ENCODE assay signal across 13 cellular contexts in genomic region chr13:37313383-37313782, GRCh38.
DNase-seq lines count a peak whose midpoint lies in the region; ATAC-seq and TF ChIP-seq lines count a peak whose summit lies in the region.
"Had no signal": no experiment of that assay in that cellular context is flagged by ENCODE, and none has a peak within 500 bp of the region (broad histone marks: within the 10 kb centered on the region; RNA-seq: fewer than 3 reads in every experiment).

No MANE protein-coding gene starts in this region.

- no peaks in the 10 kb centered on the region for H3K27me3 ChIP-seq in MG63
- H3K27me3 ChIP-seq: vagina had no signal

- H3K4me3 ChIP-seq in MG63 (no peak overlapping the region), choroid plexus epithelial cell (ENCODE audit: low read depth, low read length) (no peak overlapping the region)
- H3K4me3 ChIP-seq: GM23338, vagina had no signal

- DNase-seq in AG20443 (ENCODE audit: low spot score) (peak; percentile 49), MG63 (peak; percentile 34), choroid plexus epithelial cell (ENCODE audit: low read depth) (peak; percentile 44), iris pigment epithelial cell (ENCODE audit: low read depth) (peak; percentile 73), NCI-H1436 treated with DMSO at 0.1 percent for 48 hours (lab: John Stamatoyannopoulos, UW) (no peak)
- DNase-seq: activated B cell treated with CpG ODN at 0.5 μM for 24 hours, DMS 273 treated with DMSO at 0.1 percent for 48 hours, T-helper 1 cell had no signal

- no peaks in the 10 kb centered on the region; the same call in 1 of the 2 replicates for H3K36me3 ChIP-seq in MG63
- H3K36me3 ChIP-seq: vagina had no signal

- peaks cover 25% of the 10 kb centered on the region for H3K9me3 ChIP-seq in MG63
- H3K9me3 ChIP-seq: vagina had no signal

- TF ChIP-seq CTCF in choroid plexus epithelial cell (conservative IDR thresholded peaks at IDR 0.05; ENCODE audit: low read depth, low read length): no peak

- no peak for ATAC-seq in HG02870 (IDR thresholded peaks at IDR 0.05; ENCODE audit: unreplicated experiment)
- ATAC-seq in GM18909 (IDR thresholded peaks at IDR 0.05; ENCODE audit: poor library complexity, unreplicated experiment): no peak
- ATAC-seq in HG02884 (IDR thresholded peaks at IDR 0.05; ENCODE audit: unreplicated experiment): no peak
- ATAC-seq: GM23338 had no signal
